ENCODE assay signal across 18 cellular contexts in the genomic region with DNA sequence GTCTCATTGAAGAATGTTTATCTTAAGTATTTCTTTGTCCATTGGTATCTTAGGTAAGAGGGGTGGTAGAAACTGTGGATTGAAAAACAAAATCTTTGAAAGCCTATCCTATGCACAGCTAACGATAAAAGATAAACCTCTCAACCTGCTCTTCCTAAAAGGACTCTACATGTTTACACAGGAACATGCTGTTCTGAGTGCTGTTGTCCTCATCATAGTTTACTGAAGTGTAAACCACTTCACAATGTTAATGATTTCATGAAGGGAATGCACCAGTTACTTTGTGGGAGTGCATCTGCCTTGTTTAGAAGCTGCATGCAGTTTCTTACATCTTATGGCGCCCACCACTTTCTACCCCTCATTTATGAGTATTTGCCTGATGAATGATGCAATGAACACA. TPM values are rescaled to one million over a fixed set of nuclear protein-coding genes. Genes with fewer than 3 reads are reported as not detected.
DNase-seq lines count a peak whose midpoint lies in the region; ATAC-seq and TF ChIP-seq lines count a peak whose summit lies in the region.
"Had no signal": no experiment of that assay in that cellular context is flagged by ENCODE, and none has a peak within 500 bp of the region (broad histone marks: within the 10 kb centered on the region; RNA-seq: fewer than 3 reads in every experiment).

No MANE protein-coding gene starts in this region.

- 73% methylated on average over 2 of the region's 2 CpGs for WGBS in hepatocyte (ENCODE audit: low lambda C conversion rate, missing lambda C conversion rate)
- WGBS in right cardiac atrium = 75% methylated on average over 2 of the region's 2 CpGs

- H3K27me3 ChIP-seq in hepatocyte = no peaks in the 10 kb centered on the region
- H3K27me3 ChIP-seq in right cardiac atrium (ENCODE audit: control insufficient read depth, insufficient read depth) = no peaks in the 10 kb centered on the region
- H3K27me3 ChIP-seq: dorsolateral prefrontal cortex, testis had no signal

- DNase-seq in NCI-H128 (lab: John Stamatoyannopoulos, UW; ENCODE audit: unreplicated experiment) (peak; percentile 5), hepatocyte (ENCODE audit: low spot score) (no peak), posterior vena cava (ENCODE audit: low spot score) (no peak), right cardiac atrium (no peak), hepatic stellate cell (ENCODE audit: low spot score) (no peak), GOT3 (lab: John Stamatoyannopoulos, UW) (no peak)
- DNase-seq: activated CD4-positive, alpha-beta T cell treated with anti-CD3 and anti-CD28 coated beads, Interleukin-2, amount 50 U/mL, for 1 hour; activated T-cell treated with anti-CD3 and anti-CD28 coated beads, Interleukin-2, amount 50 U/mL, for 1 hour; Calu3; dorsolateral prefrontal cortex; H7; NCI-H1694 treated with DMSO at 0.1 percent for 48 hours; testis had no signal

- no peaks in the 10 kb centered on the region for H3K36me3 ChIP-seq in hepatocyte (replicated peaks; ENCODE audit: insufficient read depth, low read depth)

- intact Hi-C loops in posterior vena cava (cut with DNase I) = no loop called here
- intact Hi-C loops in right cardiac atrium (cut with DNase I) = no loop called here

- no peak overlapping the region for H2AFZ ChIP-seq in hepatocyte

- TF ChIP-seq CTCF in 22Rv1 (IDR thresholded peaks at IDR 0.05) (no peak), hepatocyte (IDR thresholded peaks at IDR 0.05; ENCODE audit: poor library complexity) (no peak)

- H3K9me2 ChIP-seq in hepatocyte (replicated peaks; ENCODE audit: insufficient read depth) = no peaks in the 10 kb centered on the region

- no peaks in the 10 kb centered on the region for H3K79me2 ChIP-seq in hepatocyte

- ATAC-seq in GM18909 (IDR thresholded peaks at IDR 0.05; ENCODE audit: poor library complexity, unreplicated experiment) (peak; percentile 80), right cardiac atrium (no peak)
- ATAC-seq: natural killer cell treated with Interleukin-12 subunit alpha and Interleukin-12 subunit beta and Interleukin-15 and Interleukin-18, amount 100 ng/mL, for 72 hours had no signal

- H4K20me1 ChIP-seq in hepatocyte (ENCODE audit: insufficient read depth, poor library complexity, severe bottlenecking) = no peaks in the 10 kb centered on the region

- H3K4me3 ChIP-seq in hepatocyte = no peak overlapping the region
- H3K4me3 ChIP-seq in right cardiac atrium (ENCODE audit: low read length) = no peak overlapping the region
- H3K4me3 ChIP-seq: dorsolateral prefrontal cortex, testis had no signal

- H3K4me2 ChIP-seq in hepatocyte = peak overlapping the region; percentile 47

- peak overlapping the region; percentile 61 for H3K27ac ChIP-seq in 22Rv1
- H3K27ac ChIP-seq in hepatocyte = peak overlapping the region; percentile 39
- no peak overlapping the region for H3K27ac ChIP-seq in right cardiac atrium (ENCODE audit: low read length)
- H3K27ac ChIP-seq: dorsolateral prefrontal cortex, testis had no signal

- H3K4me1 ChIP-seq in hepatocyte (ENCODE audit: insufficient read depth) = peaks cover 14% of the 10 kb centered on the region
- no peaks in the 10 kb centered on the region for H3K4me1 ChIP-seq in right cardiac atrium (ENCODE audit: control insufficient read depth, insufficient read depth, low read length)
- H3K4me1 ChIP-seq: testis had no signal

- H3K9me3 ChIP-seq in hepatocyte (ENCODE audit: low read depth) (no peaks in the 10 kb centered on the region), right cardiac atrium (ENCODE audit: control insufficient read depth, low read length) (no peaks in the 10 kb centered on the region)
- H3K9me3 ChIP-seq: testis had no signal

RNA-seq across cellular contexts. Expression of gene ACMSD, which starts 1.2 kb away (rescaled TPM):
- total RNA-seq in hepatocyte (6.5 and 8.6 TPM in 2 replicates), posterior vena cava (not detected), right cardiac atrium (not detected)
- polyA plus RNA-seq in hepatocyte (3.6 and 6.7 TPM in 2 replicates), right cardiac atrium (not detected)
- total RNA-seq: bronchial epithelial cell; Calu3; H7; natural killer cell treated with Interleukin-12 subunit alpha and Interleukin-12 subunit beta and Interleukin-15 and Interleukin-18, amount 100 ng/mL, for 72 hours; SK-MEL-5; testis had no signal
